Comparison of ENCODE assay signal across 8 cellular contexts in the genomic region with DNA sequence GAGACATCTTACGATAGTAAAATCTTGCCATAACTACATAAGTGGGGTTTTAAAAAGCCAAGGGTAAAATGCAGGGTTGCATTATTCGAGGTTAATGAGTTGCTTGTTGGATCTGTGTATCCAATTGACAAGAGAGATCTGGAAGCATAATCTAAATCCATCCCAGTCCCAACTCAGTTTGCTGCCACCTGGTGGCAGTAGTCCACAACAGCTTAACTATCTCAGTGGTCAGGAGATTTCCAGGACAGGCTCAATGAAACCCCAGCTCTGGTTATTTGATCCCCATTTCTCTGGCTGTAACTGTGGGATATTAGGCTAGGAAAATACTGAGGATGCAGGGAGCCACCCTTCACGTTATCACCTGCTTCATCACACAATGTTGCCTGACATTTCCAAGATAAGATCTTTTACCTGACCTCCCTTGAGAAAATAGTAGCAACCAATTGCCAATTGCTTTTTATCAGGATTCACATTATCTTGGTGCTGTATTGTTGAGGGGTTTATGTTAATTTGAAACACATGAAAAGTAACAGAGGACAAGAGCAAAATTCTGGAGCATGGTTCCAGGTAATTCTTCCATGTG.
A peak's percentile ranks its signal among the peaks of the same experiment; 100 is the strongest.
DNase-seq lines count a peak whose midpoint lies in the region; ATAC-seq and TF ChIP-seq lines count a peak whose summit lies in the region.

No MANE protein-coding gene starts in this region.

- H3K9me3 ChIP-seq in right atrium auricular region = no peaks in the 10 kb centered on the region

- H3K4me1 ChIP-seq in right atrium auricular region = no peaks in the 10 kb centered on the region

- CTCF ChIA-PET in BJ (lab: Yijun Ruan, JAX) = interaction anchor here (0.9 to 11.7 kb wide), 8 partner anchors 9 to 69 kb away, joined by 3 to 182 read pairs (median 6); no protein-coding TSS in a partner anchor

- TF ChIP-seq CTCF in BJ (IDR thresholded peaks at IDR 0.05; ENCODE audit: insufficient read depth, low read depth, low read length) (peak; percentile 81), right atrium auricular region (IDR thresholded peaks at IDR 0.05) (peak; percentile 59 to 89)

- H3K27ac ChIP-seq in right atrium auricular region = no peak overlapping the region

- H3K36me3 ChIP-seq in BJ (ENCODE audit: control insufficient read depth, insufficient read depth, low read length) = no peaks in the 10 kb centered on the region
- H3K36me3 ChIP-seq in right atrium auricular region = no peaks in the 10 kb centered on the region

- ATAC-seq in GM19035 (IDR thresholded peaks at IDR 0.05; ENCODE audit: unreplicated experiment) (peak; percentile 40), HG03159 (IDR thresholded peaks at IDR 0.05; ENCODE audit: unreplicated experiment) (no peak)

- DNase-seq in BJ (ENCODE audit: low read depth) (no peak), LHCN-M2 (ENCODE audit: low read depth) (peak; percentile 63), SKM-1 (lab: John Stamatoyannopoulos, UW; ENCODE audit: unreplicated experiment) (peak; percentile 41), amniotic stem cell (lab: John Stamatoyannopoulos, UW) (peak; percentile 10), right atrium auricular region (ENCODE audit: low spot score) (peak; percentile 63), retina (peak; percentile 71)

- POLR2A ChIA-PET in BJ (lab: Charles Lee) = no interaction called here

- H3K4me3 ChIP-seq in BJ (ENCODE audit: low read depth, low read length) (no peak overlapping the region), right atrium auricular region (no peak overlapping the region)

- no peaks in the 10 kb centered on the region for H3K27me3 ChIP-seq in BJ (ENCODE audit: control insufficient read depth, insufficient read depth, low read length)
- H3K27me3 ChIP-seq in right atrium auricular region = no peaks in the 10 kb centered on the region
